In genomic region chr6:2414885-2415523, GRCh38 we compare ENCODE assay signal across 1 cellular context.
TF ChIP-seq lines count a peak whose summit lies in the region.

No MANE protein-coding gene starts in this region.

TF ChIP-seq in K562, 482 proteins besides CTCF, POLR2A, EP300 and RAD21:
- TF ChIP-seq NR1H2 (CRISPR knock-in tag; IDR thresholded peaks at IDR 0.05) = no peak
- no peak for TF ChIP-seq MECOM (CRISPR knock-in tag; IDR thresholded peaks at IDR 0.05)
- peak; percentile 48 for TF ChIP-seq GABPA (tag; conservative IDR thresholded peaks at IDR 0.05; ENCODE audit: low read depth)
- TF ChIP-seq MXI1 (IDR thresholded peaks at IDR 0.05; ENCODE audit: low read depth, low read length) = no peak
- TF ChIP-seq NFE2 (IDR thresholded peaks at IDR 0.05; ENCODE audit: low read depth) = no peak
- TF ChIP-seq CBFA2T3 (IDR thresholded peaks at IDR 0.05) = no peak
- 0 out of 2 replicates have a peak, but pooled peaks have one; percentile 17 for TF ChIP-seq SPI1 (IDR thresholded peaks at IDR 0.05; ENCODE audit: borderline replicate concordance, low read depth, low read length)
- TF ChIP-seq, protein P1, sequence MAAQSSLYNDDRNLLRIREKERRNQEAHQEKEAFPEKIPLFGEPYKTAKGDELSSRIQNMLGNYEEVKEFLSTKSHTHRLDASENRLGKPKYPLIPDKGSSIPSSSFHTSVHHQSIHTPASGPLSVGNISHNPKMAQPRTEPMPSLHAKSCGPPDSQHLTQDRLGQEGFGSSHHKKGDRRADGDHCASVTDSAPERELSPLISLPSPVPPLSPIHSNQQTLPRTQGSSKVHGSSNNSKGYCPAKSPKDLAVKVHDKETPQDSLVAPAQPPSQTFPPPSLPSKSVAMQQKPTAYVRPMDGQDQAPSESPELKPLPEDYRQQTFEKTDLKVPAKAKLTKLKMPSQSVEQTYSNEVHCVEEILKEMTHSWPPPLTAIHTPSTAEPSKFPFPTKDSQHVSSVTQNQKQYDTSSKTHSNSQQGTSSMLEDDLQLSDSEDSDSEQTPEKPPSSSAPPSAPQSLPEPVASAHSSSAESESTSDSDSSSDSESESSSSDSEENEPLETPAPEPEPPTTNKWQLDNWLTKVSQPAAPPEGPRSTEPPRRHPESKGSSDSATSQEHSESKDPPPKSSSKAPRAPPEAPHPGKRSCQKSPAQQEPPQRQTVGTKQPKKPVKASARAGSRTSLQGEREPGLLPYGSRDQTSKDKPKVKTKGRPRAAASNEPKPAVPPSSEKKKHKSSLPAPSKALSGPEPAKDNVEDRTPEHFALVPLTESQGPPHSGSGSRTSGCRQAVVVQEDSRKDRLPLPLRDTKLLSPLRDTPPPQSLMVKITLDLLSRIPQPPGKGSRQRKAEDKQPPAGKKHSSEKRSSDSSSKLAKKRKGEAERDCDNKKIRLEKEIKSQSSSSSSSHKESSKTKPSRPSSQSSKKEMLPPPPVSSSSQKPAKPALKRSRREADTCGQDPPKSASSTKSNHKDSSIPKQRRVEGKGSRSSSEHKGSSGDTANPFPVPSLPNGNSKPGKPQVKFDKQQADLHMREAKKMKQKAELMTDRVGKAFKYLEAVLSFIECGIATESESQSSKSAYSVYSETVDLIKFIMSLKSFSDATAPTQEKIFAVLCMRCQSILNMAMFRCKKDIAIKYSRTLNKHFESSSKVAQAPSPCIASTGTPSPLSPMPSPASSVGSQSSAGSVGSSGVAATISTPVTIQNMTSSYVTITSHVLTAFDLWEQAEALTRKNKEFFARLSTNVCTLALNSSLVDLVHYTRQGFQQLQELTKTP (IDR thresholded peaks at IDR 0.05; ENCODE audit: low read depth in 1 of 2, partially characterized antibody in 2 of 2) = no peak
- TF ChIP-seq PHF21A (IDR thresholded peaks at IDR 0.05; ENCODE audit: borderline replicate concordance, low read depth) = no peak
- no peak for TF ChIP-seq RFX1 (IDR thresholded peaks at IDR 0.05)
- no peak for TF ChIP-seq DEAF1 (CRISPR knock-in tag; IDR thresholded peaks at IDR 0.05)
- TF ChIP-seq NCOR1 (IDR thresholded peaks at IDR 0.05) = no peak
- TF ChIP-seq, protein P2, sequence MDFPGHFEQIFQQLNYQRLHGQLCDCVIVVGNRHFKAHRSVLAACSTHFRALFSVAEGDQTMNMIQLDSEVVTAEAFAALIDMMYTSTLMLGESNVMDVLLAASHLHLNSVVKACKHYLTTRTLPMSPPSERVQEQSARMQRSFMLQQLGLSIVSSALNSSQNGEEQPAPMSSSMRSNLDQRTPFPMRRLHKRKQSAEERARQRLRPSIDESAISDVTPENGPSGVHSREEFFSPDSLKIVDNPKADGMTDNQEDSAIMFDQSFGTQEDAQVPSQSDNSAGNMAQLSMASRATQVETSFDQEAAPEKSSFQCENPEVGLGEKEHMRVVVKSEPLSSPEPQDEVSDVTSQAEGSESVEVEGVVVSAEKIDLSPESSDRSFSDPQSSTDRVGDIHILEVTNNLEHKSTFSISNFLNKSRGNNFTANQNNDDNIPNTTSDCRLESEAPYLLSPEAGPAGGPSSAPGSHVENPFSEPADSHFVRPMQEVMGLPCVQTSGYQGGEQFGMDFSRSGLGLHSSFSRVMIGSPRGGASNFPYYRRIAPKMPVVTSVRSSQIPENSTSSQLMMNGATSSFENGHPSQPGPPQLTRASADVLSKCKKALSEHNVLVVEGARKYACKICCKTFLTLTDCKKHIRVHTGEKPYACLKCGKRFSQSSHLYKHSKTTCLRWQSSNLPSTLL (IDR thresholded peaks at IDR 0.05) = no peak
- TF ChIP-seq FUS (optimal IDR thresholded peaks at IDR 0.05; ENCODE audit: low read depth, low read length) = no peak
- TF ChIP-seq MCM5 (IDR thresholded peaks at IDR 0.05; ENCODE audit: low read depth) = no peak
- TF ChIP-seq, protein P3, sequence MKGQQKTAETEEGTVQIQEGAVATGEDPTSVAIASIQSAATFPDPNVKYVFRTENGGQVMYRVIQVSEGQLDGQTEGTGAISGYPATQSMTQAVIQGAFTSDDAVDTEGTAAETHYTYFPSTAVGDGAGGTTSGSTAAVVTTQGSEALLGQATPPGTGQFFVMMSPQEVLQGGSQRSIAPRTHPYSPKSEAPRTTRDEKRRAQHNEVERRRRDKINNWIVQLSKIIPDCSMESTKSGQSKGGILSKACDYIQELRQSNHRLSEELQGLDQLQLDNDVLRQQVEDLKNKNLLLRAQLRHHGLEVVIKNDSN (CRISPR knock-in tag; IDR thresholded peaks at IDR 0.05) = no peak
- TF ChIP-seq ZNF224 (CRISPR knock-in tag; IDR thresholded peaks at IDR 0.05) = no peak
- TF ChIP-seq NCOA6 (IDR thresholded peaks at IDR 0.05) = no peak
- TF ChIP-seq TAL1 (IDR thresholded peaks at IDR 0.05) = no peak
- TF ChIP-seq RBM22 (IDR thresholded peaks at IDR 0.05; ENCODE audit: low read depth, low read length, poor library complexity, severe bottlenecking) = no peak
- TF ChIP-seq, protein P4, sequence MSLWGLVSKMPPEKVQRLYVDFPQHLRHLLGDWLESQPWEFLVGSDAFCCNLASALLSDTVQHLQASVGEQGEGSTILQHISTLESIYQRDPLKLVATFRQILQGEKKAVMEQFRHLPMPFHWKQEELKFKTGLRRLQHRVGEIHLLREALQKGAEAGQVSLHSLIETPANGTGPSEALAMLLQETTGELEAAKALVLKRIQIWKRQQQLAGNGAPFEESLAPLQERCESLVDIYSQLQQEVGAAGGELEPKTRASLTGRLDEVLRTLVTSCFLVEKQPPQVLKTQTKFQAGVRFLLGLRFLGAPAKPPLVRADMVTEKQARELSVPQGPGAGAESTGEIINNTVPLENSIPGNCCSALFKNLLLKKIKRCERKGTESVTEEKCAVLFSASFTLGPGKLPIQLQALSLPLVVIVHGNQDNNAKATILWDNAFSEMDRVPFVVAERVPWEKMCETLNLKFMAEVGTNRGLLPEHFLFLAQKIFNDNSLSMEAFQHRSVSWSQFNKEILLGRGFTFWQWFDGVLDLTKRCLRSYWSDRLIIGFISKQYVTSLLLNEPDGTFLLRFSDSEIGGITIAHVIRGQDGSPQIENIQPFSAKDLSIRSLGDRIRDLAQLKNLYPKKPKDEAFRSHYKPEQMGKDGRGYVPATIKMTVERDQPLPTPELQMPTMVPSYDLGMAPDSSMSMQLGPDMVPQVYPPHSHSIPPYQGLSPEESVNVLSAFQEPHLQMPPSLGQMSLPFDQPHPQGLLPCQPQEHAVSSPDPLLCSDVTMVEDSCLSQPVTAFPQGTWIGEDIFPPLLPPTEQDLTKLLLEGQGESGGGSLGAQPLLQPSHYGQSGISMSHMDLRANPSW (CRISPR knock-in tag; IDR thresholded peaks at IDR 0.05) = no peak
- peak; percentile 80 for TF ChIP-seq ZBTB40 (IDR thresholded peaks at IDR 0.05)
- TF ChIP-seq ZBTB40 (CRISPR knock-in tag; IDR thresholded peaks at IDR 0.05) = peak; percentile 56; the same call in 1 of the 2 replicates
- TF ChIP-seq BDP1 (IDR thresholded peaks at IDR 0.05; ENCODE audit: insufficient read depth, insufficient read length) = no peak
